In the genomic region with DNA sequence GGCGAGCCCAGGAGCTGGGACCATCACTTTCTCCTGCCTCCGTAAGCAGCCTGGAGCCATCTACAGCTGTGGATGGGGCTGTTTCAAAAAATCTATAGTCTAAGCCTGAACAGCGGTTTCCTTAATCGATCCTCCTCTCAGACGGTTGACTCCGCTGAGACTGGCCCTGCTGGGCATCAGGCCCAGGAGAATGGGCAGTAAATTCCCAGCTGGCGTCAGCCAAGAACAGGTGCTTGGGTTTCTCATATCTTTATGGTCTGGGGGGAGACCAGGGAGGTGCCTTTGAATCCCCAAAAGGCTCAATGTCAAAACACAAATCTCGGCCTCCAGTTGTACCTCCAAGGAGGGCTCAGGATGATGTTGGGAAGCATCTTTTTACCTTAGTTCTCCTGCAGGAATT, we compare ENCODE assay signal across 24 cellular contexts. TPM values are rescaled to one million over a fixed set of nuclear protein-coding genes. Genes with fewer than 3 reads are reported as not detected.
"Had no signal": no experiment of that assay in that cellular context is flagged by ENCODE, and none has a peak within 500 bp of the region (broad histone marks: within the 10 kb centered on the region; RNA-seq: fewer than 3 reads in every experiment).

No MANE protein-coding gene starts in this region.

- H3K27ac Mint-ChIP-seq: activated CD4-positive, alpha-beta memory T cell treated with anti-CD3 and anti-CD28 coated beads, Interleukin-2, amount 10 ng/mL, durations not matched to agents 7 days and 5 days; activated CD4-positive, alpha-beta T cell treated with anti-CD3 and anti-CD28 coated beads, Interleukin-2, amount 10 ng/mL, durations not matched to agents 7 days and 5 days; activated naive CD4-positive, alpha-beta T cell treated with anti-CD3 and anti-CD28 coated beads, Interleukin-2, amount 10 ng/mL, durations not matched to agents 7 days and 5 days; activated naive CD8-positive, alpha-beta T cell treated with anti-CD3 and anti-CD28 coated beads for 36 hours; activated T-helper 17 cell treated with anti-CD3 and anti-CD28 coated beads, Interleukin-2, amount 50 U/mL, for 72 hours; IgD-negative memory B cell; T-cell had no signal

- DNase-seq: activated CD4-positive, alpha-beta memory T cell treated with anti-CD3 and anti-CD28 coated beads, Interleukin-2, amount 10 ng/mL, durations not matched to agents 7 days and 5 days; activated CD4-positive, alpha-beta T cell treated with anti-CD3 and anti-CD28 coated beads, Interleukin-2, amount 10 ng/mL, durations not matched to agents 7 days and 5 days; activated CD4-positive, CD25-positive, alpha-beta regulatory T cell; activated gamma-delta T cell treated with Interleukin-2 at 50 U/mL for 16 hours; activated naive CD4-positive, alpha-beta T cell treated with anti-CD3 and anti-CD28 coated beads, Interleukin-2, amount 10 ng/mL, durations not matched to agents 7 days and 5 days; activated naive CD8-positive, alpha-beta T cell treated with anti-CD3 and anti-CD28 coated beads for 36 hours; activated T-cell treated with anti-CD3 and anti-CD28 coated beads for 4 hours; activated T-cell treated with anti-CD3 and anti-CD28 coated beads, Interleukin-2, amount 50 U/mL, for 48 hours; anterior cingulate cortex; cerebellar nuclear complex; KG1; NCI-H1048; NCI-H1436 treated with DMSO at 0.1 percent for 48 hours; NCI-H187; NCI-H2171 treated with DMSO at 0.1 percent for 48 hours; SIG-M5; T-cell; T-helper 2 cell; T1000 had no signal

- H3K9me3 Mint-ChIP-seq: activated CD4-positive, alpha-beta T cell treated with anti-CD3 and anti-CD28 coated beads, Interleukin-2, amount 10 ng/mL, durations not matched to agents 7 days and 5 days; activated naive CD4-positive, alpha-beta T cell treated with anti-CD3 and anti-CD28 coated beads, Interleukin-2, amount 10 ng/mL, durations not matched to agents 7 days and 5 days; activated naive CD8-positive, alpha-beta T cell treated with anti-CD3 and anti-CD28 coated beads for 36 hours; activated T-helper 17 cell treated with anti-CD3 and anti-CD28 coated beads, Interleukin-2, amount 50 U/mL, for 72 hours; IgD-negative memory B cell; T-cell had no signal

- H3K27me3 Mint-ChIP-seq: activated CD4-positive, alpha-beta memory T cell treated with anti-CD3 and anti-CD28 coated beads, Interleukin-2, amount 10 ng/mL, durations not matched to agents 7 days and 5 days; activated CD4-positive, alpha-beta T cell treated with anti-CD3 and anti-CD28 coated beads, Interleukin-2, amount 10 ng/mL, durations not matched to agents 7 days and 5 days; activated naive CD4-positive, alpha-beta T cell treated with anti-CD3 and anti-CD28 coated beads, Interleukin-2, amount 10 ng/mL, durations not matched to agents 7 days and 5 days; activated T-helper 17 cell treated with anti-CD3 and anti-CD28 coated beads, Interleukin-2, amount 50 U/mL, for 72 hours had no signal

- H3K4me3 Mint-ChIP-seq: activated CD4-positive, alpha-beta memory T cell treated with anti-CD3 and anti-CD28 coated beads, Interleukin-2, amount 10 ng/mL, durations not matched to agents 7 days and 5 days; activated CD4-positive, alpha-beta T cell treated with anti-CD3 and anti-CD28 coated beads, Interleukin-2, amount 10 ng/mL, durations not matched to agents 7 days and 5 days; activated naive CD4-positive, alpha-beta T cell treated with anti-CD3 and anti-CD28 coated beads, Interleukin-2, amount 10 ng/mL, durations not matched to agents 7 days and 5 days; activated naive CD8-positive, alpha-beta T cell treated with anti-CD3 and anti-CD28 coated beads for 36 hours; activated T-helper 17 cell treated with anti-CD3 and anti-CD28 coated beads, Interleukin-2, amount 50 U/mL, for 72 hours; IgD-negative memory B cell; T-cell had no signal

- H3K27ac ChIP-seq: SK-N-MC had no signal

- H3K4me1 Mint-ChIP-seq: activated CD4-positive, alpha-beta memory T cell treated with anti-CD3 and anti-CD28 coated beads, Interleukin-2, amount 10 ng/mL, durations not matched to agents 7 days and 5 days; activated CD4-positive, alpha-beta T cell treated with anti-CD3 and anti-CD28 coated beads, Interleukin-2, amount 10 ng/mL, durations not matched to agents 7 days and 5 days; activated naive CD4-positive, alpha-beta T cell treated with anti-CD3 and anti-CD28 coated beads, Interleukin-2, amount 10 ng/mL, durations not matched to agents 7 days and 5 days; activated T-helper 17 cell treated with anti-CD3 and anti-CD28 coated beads, Interleukin-2, amount 50 U/mL, for 72 hours had no signal

- H3K36me3 Mint-ChIP-seq: activated naive CD4-positive, alpha-beta T cell treated with anti-CD3 and anti-CD28 coated beads, Interleukin-2, amount 10 ng/mL, durations not matched to agents 7 days and 5 days; activated naive CD8-positive, alpha-beta T cell treated with anti-CD3 and anti-CD28 coated beads for 36 hours; IgD-negative memory B cell; T-cell had no signal

RNA-seq across cellular contexts. Expression of a gene that starts 44.8 kb away (rescaled TPM):
- total RNA-seq: activated CD4-positive, alpha-beta memory T cell treated with anti-CD3 and anti-CD28 coated beads, Interleukin-2, amount 10 ng/mL, durations not matched to agents 7 days and 5 days; activated CD4-positive, alpha-beta T cell treated with anti-CD3 and anti-CD28 coated beads, Interleukin-2, amount 10 ng/mL, durations not matched to agents 7 days and 5 days; activated CD8-positive, alpha-beta memory T cell treated with anti-CD3 and anti-CD28 coated beads for 36 hours; activated naive CD8-positive, alpha-beta T cell treated with anti-CD3 and anti-CD28 coated beads for 36 hours; activated T-helper 17 cell treated with anti-CD3 and anti-CD28 coated beads, Interleukin-2, amount 50 U/mL, for 72 hours; OCI-LY7 had no signal
